Comparison of ENCODE assay signal across 13 cellular contexts in the genomic region with DNA sequence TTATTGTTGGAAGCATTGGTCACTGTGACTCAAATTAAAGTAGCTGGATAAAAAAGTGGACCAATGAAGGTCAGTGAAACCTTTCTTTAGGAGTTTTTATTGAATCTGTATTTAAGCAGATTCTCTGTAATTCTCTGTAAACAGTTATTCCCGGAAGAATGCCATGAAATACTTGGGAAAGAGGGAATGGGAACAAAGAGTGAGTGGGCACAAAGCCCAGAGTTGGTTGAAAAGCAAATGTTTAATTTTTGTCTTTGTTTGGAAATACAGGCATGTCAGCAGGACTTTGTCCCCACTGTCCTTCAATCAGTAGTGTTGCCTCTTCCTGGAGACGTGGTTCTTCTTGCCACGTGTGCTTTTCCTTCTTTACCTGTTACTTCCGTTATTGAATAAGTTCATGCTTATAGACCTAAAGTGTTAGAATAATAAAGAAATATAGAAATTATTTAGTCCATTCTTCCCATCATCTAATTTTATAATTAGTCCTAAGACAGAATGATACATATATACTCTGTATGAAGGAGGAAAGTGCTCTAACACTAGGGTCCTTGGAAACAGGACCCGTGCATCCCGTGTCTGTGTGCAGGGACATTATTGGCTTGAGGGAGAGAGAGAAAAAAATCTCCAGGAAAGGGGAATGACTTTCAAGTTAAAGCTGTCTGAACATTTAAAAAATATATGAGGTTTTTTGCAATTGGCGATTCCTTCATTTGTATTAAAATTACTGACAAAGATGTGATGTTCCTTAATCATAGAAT. TPM values are rescaled to one million over a fixed set of nuclear protein-coding genes. Genes with fewer than 3 reads are reported as not detected.
DNase-seq lines count a peak whose midpoint lies in the region; ATAC-seq and TF ChIP-seq lines count a peak whose summit lies in the region.
"Had no signal": no experiment of that assay in that cellular context is flagged by ENCODE, and none has a peak within 500 bp of the region (broad histone marks: within the 10 kb centered on the region; RNA-seq: fewer than 3 reads in every experiment).

No MANE protein-coding gene starts in this region.

- no peaks in the 10 kb centered on the region for H3K9me3 ChIP-seq in breast epithelium
- H3K9me3 ChIP-seq in mammary epithelial cell (replicated peaks; ENCODE audit: insufficient read depth, low read length): no peaks in the 10 kb centered on the region
- H3K9me3 ChIP-seq in ovary: no peaks in the 10 kb centered on the region

- no peak overlapping the region for H3K4me2 ChIP-seq in mammary epithelial cell (ENCODE audit: insufficient read depth, low read depth, low read length)

- intact Hi-C loops in breast epithelium (cut with DNase I; ENCODE audit: low total_unique reads): no loop called here
- intact Hi-C loops in mammary epithelial cell (cut with micrococcal nuclease): no loop called here
- intact Hi-C loops in ovary (cut with DNase I): loop anchor here in 3 of 4 donors (10.0 kb wide), 6 partner anchors 288 to 418 kb away; partner anchors contain the start of genes NDRG2 (in 1 of the 3), PARP2 (in 1 of the 3), TMEM253 (in 1 of the 3) and ZNF219 (in 1 of the 3)

- no TSS peak for BruUV-seq in mammary epithelial cell (replicated peaks; lab: Mats Ljungman, UMichigan)

- TF ChIP-seq POLR2A in breast epithelium (IDR thresholded peaks at IDR 0.05) (no peak), ovary (IDR thresholded peaks at IDR 0.05) (no peak)

- no peaks in the 10 kb centered on the region for H4K20me1 ChIP-seq in mammary epithelial cell (ENCODE audit: insufficient read depth, low read length)

- TF ChIP-seq CTCF in breast epithelium (IDR thresholded peaks at IDR 0.05): no peak
- TF ChIP-seq CTCF in mammary epithelial cell (conservative IDR thresholded peaks at IDR 0.05 in 1 of 2, IDR thresholded peaks at IDR 0.05 in 1 of 2; ENCODE audit: extremely low read depth in 1 of 2, insufficient read depth in 1 of 2, low read depth in 1 of 2, low read length in 2 of 2): no peak
- no peak for TF ChIP-seq CTCF in ovary (IDR thresholded peaks at IDR 0.05)

- no peak overlapping the region for H3K9ac ChIP-seq in mammary epithelial cell (ENCODE audit: insufficient read depth, low read length)
- H3K9ac ChIP-seq: parathyroid adenoma had no signal

- no peak overlapping the region for H2AFZ ChIP-seq in mammary epithelial cell (ENCODE audit: low read depth, low read length)
- H2AFZ ChIP-seq: parathyroid adenoma had no signal

- ATAC-seq in GM21423 (IDR thresholded peaks at IDR 0.05; ENCODE audit: unreplicated experiment) (no peak), GM21447 (IDR thresholded peaks at IDR 0.05; ENCODE audit: unreplicated experiment) (no peak)

- dilution Hi-C loops in mammary epithelial cell (cut with HindIII; ENCODE audit: low sequenced_read_pairs): loop anchor here (10.0 kb wide), 1 partner anchor 232 kb away; the partner anchor contains the start of genes APEX1 and OSGEP

- in situ Hi-C loops in mammary epithelial cell (cut with MboI; ENCODE audit: low sequenced_read_pairs in 2 of 2): loop anchor here in 1 of 2 donors (25.0 kb wide), 2 partner anchors 349 to 401 kb away; partner anchors contain the start of genes CCNB1IP1, PARP2 and ZNF219

- H3K4me1 ChIP-seq in breast epithelium: peaks cover 0 to 5% of the 10 kb centered on the region in 2 donors
- peaks cover 8% of the 10 kb centered on the region for H3K4me1 ChIP-seq in mammary epithelial cell (ENCODE audit: insufficient read depth, low read length)
- H3K4me1 ChIP-seq in ovary (ENCODE audit: insufficient read depth): peaks cover 8% of the 10 kb centered on the region

- no peaks in the 10 kb centered on the region for H3K36me3 ChIP-seq in breast epithelium
- H3K36me3 ChIP-seq in mammary epithelial cell (ENCODE audit: insufficient read depth, low read length): no peaks in the 10 kb centered on the region
- no peaks in the 10 kb centered on the region for H3K36me3 ChIP-seq in ovary

- peak overlapping the region; percentile 83 to 93 (median 88) for H3K4me3 ChIP-seq in breast epithelium
- no peak overlapping the region for H3K4me3 ChIP-seq in mammary epithelial cell (replicated peaks in 1 of 3; ENCODE audit: insufficient read depth in 1 of 3, low read depth in 2 of 3, low read length in 3 of 3)
- peak overlapping the region; percentile 82 for H3K4me3 ChIP-seq in ovary

- no peak for DNase-seq in breast epithelium (ENCODE audit: low spot score in 2 of 2)
- DNase-seq in mammary epithelial cell: no peak
- DNase-seq in fibroblast of peridontal ligament (ENCODE audit: extremely low read depth): peak; percentile 42
- DNase-seq in ovary: no peak
- DNase-seq in NCI-H345 treated with DMSO at 0.1 percent for 48 hours (lab: John Stamatoyannopoulos, UW; ENCODE audit: unreplicated experiment): no peak
- no peak for DNase-seq in SHP77 treated with DMSO at 0.1 percent for 48 hours (lab: John Stamatoyannopoulos, UW)
- DNase-seq: activated gamma-delta T cell treated with Interleukin-2 at 50 U/mL for 16 hours, NCI-H1048 had no signal

- no peaks in the 10 kb centered on the region for H3K79me2 ChIP-seq in mammary epithelial cell (ENCODE audit: insufficient read depth, low read length)
- H3K79me2 ChIP-seq: parathyroid adenoma had no signal

- no peak for TF ChIP-seq EP300 in ovary (IDR thresholded peaks at IDR 0.05)

- CTCF ChIA-PET in mammary epithelial cell (lab: Charles Lee; ENCODE audit: low non-redundant PET): no interaction called here

- peak overlapping the region; percentile 99 to 100 for H3K27ac ChIP-seq in breast epithelium
- no peak overlapping the region for H3K27ac ChIP-seq in mammary epithelial cell (ENCODE audit: insufficient read depth, low read depth, low read length)
- peak overlapping the region in 1 of 2 donors; percentile 5 for H3K27ac ChIP-seq in ovary
- H3K27ac ChIP-seq: parathyroid adenoma had no signal

- H3K27me3 ChIP-seq in breast epithelium: no peaks in the 10 kb centered on the region
- H3K27me3 ChIP-seq in mammary epithelial cell (ENCODE audit: insufficient read depth, low read length): no peaks in the 10 kb centered on the region
- no peaks in the 10 kb centered on the region for H3K27me3 ChIP-seq in ovary

- 81% methylated on average over 7 of the region's 7 CpGs for WGBS in mammary epithelial cell (ENCODE audit: low coverage, missing lambda C conversion rate)
- WGBS in ovary, 3 donors: 44 to 58% (median 45%) methylated on average over 7 of the region's 7 CpGs

RNA-seq across cellular contexts. Expression of gene ANG, which starts 2.0 kb away (rescaled TPM):
- total RNA-seq in breast epithelium (10 to 100 TPM; 49.2 to 59.8 (median 55.5) TPM), mammary epithelial cell (1 to 10 TPM; 2.5 to 3.7 TPM), ovary (10 to 100 TPM; 13.2 to 72.8 (median 39.1) TPM)
- polyA plus RNA-seq in mammary epithelial cell (4.1 TPM), ovary (10 to 100 TPM; 65.2 to 80.5 TPM)
- polyA minus RNA-seq in mammary epithelial cell: not detected

RNA-seq across cellular contexts. Expression of gene RNASE4, which starts 2.2 kb away (rescaled TPM):
- total RNA-seq in breast epithelium: 100 to 1,000 TPM; 165 to 367 (median 177) TPM
- 10 to 100 TPM in 1 of 2 donors, 1 to 10 TPM in 1; 2.7 to 10.3 TPM for total RNA-seq in mammary epithelial cell
- polyA plus RNA-seq in mammary epithelial cell: 8.5 TPM
- not detected for polyA minus RNA-seq in mammary epithelial cell
- total RNA-seq in ovary: 100 to 1,000 TPM in 3 of 7 donors, 10 to 100 TPM in 4; 42.0 to 179 (median 97.6) TPM
- polyA plus RNA-seq in ovary: 100 to 1,000 TPM; 156 to 183 TPM

RNA-seq across cellular contexts. Expression of gene OR6S1, which starts 45.1 kb away (rescaled TPM):
- not detected for total RNA-seq in breast epithelium
- total RNA-seq in mammary epithelial cell: not detected
- polyA plus RNA-seq in mammary epithelial cell: not detected
- polyA minus RNA-seq in mammary epithelial cell: not detected
- not detected for total RNA-seq in ovary
- polyA plus RNA-seq in ovary: not detected
- total RNA-seq: activated CD8-positive, alpha-beta memory T cell treated with anti-CD3 and anti-CD28 coated beads for 36 hours; temporal lobe had no signal

RNA-seq across cellular contexts. Expression of gene EDDM3A, which starts 59.1 kb away (rescaled TPM):
- total RNA-seq in breast epithelium (not detected), mammary epithelial cell (not detected), ovary (not detected)
- polyA plus RNA-seq in mammary epithelial cell (not detected), ovary (not detected)
- not detected for polyA minus RNA-seq in mammary epithelial cell
- total RNA-seq: activated CD8-positive, alpha-beta memory T cell treated with anti-CD3 and anti-CD28 coated beads for 36 hours; temporal lobe had no signal

Comparison
In these comparisons a context has a peak if more than half of its experiments do, and no peak if none do; other contexts are left out.
1. H3K4me3 ChIP-seq: peak in breast epithelium (3 of 3) and ovary (single experiment); none in mammary epithelial cell (0 of 3).
2. intact Hi-C loops: an anchor here in ovary (10.0 kb wide); none called in breast epithelium and mammary epithelial cell.